1 cellular context compared by ENCODE assay signal in the genomic region with DNA sequence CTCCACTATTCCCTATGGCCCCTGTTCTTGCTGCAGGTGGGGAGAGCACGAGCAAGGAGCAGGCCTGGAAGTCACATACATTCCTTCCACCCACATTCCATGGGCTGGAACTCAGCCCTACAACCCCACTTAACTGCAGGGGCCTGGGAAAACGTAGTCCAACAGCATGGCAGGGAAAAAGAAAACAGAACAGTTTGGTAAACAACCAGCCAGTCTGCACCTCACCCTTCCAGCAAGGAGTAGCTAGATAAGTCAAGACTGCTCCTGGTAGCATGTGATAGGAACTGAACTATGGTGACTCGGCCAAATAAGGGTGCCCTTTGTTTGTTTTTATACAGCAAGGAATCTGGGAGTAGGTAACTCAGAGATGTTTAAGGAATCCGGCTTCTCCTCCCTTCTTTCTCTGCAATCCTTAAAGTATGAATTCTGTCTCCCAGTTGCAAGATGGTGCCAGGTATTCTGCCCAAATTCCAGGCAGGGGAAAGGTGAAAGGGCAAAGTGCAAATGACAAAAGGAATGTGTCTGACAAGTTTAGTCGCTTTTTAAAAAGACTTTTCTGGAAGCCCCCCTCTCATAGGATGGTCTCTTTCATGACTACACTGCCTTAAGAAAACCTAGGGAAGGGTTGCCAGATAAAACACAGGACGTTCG.
TF ChIP-seq lines count a peak whose summit lies in the region.

No MANE protein-coding gene starts in this region.

TF ChIP-seq in K562, 482 proteins besides CTCF, POLR2A, EP300 and RAD21 (continued from another document and continues in another):
- TF ChIP-seq, protein P1, sequence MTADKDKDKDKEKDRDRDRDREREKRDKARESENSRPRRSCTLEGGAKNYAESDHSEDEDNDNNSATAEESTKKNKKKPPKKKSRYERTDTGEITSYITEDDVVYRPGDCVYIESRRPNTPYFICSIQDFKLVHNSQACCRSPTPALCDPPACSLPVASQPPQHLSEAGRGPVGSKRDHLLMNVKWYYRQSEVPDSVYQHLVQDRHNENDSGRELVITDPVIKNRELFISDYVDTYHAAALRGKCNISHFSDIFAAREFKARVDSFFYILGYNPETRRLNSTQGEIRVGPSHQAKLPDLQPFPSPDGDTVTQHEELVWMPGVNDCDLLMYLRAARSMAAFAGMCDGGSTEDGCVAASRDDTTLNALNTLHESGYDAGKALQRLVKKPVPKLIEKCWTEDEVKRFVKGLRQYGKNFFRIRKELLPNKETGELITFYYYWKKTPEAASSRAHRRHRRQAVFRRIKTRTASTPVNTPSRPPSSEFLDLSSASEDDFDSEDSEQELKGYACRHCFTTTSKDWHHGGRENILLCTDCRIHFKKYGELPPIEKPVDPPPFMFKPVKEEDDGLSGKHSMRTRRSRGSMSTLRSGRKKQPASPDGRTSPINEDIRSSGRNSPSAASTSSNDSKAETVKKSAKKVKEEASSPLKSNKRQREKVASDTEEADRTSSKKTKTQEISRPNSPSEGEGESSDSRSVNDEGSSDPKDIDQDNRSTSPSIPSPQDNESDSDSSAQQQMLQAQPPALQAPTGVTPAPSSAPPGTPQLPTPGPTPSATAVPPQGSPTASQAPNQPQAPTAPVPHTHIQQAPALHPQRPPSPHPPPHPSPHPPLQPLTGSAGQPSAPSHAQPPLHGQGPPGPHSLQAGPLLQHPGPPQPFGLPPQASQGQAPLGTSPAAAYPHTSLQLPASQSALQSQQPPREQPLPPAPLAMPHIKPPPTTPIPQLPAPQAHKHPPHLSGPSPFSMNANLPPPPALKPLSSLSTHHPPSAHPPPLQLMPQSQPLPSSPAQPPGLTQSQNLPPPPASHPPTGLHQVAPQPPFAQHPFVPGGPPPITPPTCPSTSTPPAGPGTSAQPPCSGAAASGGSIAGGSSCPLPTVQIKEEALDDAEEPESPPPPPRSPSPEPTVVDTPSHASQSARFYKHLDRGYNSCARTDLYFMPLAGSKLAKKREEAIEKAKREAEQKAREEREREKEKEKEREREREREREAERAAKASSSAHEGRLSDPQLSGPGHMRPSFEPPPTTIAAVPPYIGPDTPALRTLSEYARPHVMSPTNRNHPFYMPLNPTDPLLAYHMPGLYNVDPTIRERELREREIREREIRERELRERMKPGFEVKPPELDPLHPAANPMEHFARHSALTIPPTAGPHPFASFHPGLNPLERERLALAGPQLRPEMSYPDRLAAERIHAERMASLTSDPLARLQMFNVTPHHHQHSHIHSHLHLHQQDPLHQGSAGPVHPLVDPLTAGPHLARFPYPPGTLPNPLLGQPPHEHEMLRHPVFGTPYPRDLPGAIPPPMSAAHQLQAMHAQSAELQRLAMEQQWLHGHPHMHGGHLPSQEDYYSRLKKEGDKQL (CRISPR knock-in tag; IDR thresholded peaks at IDR 0.05; ENCODE audit: borderline replicate concordance): no peak
- TF ChIP-seq ZNF778 (CRISPR knock-in tag; IDR thresholded peaks at IDR 0.05) (no peak), CHD4 (IDR thresholded peaks at IDR 0.05; ENCODE audit: insufficient read depth, insufficient replicate concordance, low read depth, low read length, poor library complexity, severe bottlenecking) (no peak), EHMT2 (IDR thresholded peaks at IDR 0.05) (peak; percentile 65; the same call in 1 of the 2 replicates), FOXP1 (CRISPR knock-in tag; IDR thresholded peaks at IDR 0.05) (0 out of 2 replicates have a peak, but pooled peaks have one; percentile 30), PHB2 (IDR thresholded peaks at IDR 0.05; ENCODE audit: low read depth) (0 out of 2 replicates have a peak, but pooled peaks have one; percentile 32), RHOXF2B (CRISPR knock-in tag; conservative IDR thresholded peaks at IDR 0.05) (no peak), POLR2AphosphoS5 (IDR thresholded peaks at IDR 0.05; ENCODE audit: control insufficient read depth, insufficient read depth, low read depth, low read length) (peak; percentile 84), MYC (IDR thresholded peaks at IDR 0.05; ENCODE audit: low read depth, low read length) (no peak; the same call in 1 of the 2 replicates), MYC (CRISPR knock-in tag; IDR thresholded peaks at IDR 0.05; ENCODE audit: borderline replicate concordance, low read depth) (no peak), ZNF589 (CRISPR knock-in tag; IDR thresholded peaks at IDR 0.05; ENCODE audit: low read depth) (peak; percentile 21; the same call in 1 of the 2 replicates), NFE2 (IDR thresholded peaks at IDR 0.05; ENCODE audit: low read depth) (peak; percentile 85), NFATC3 (IDR thresholded peaks at IDR 0.05) (no peak), YBX1 (IDR thresholded peaks at IDR 0.05) (no peak), PTTG1 (tag; IDR thresholded peaks at IDR 0.05; ENCODE audit: low read depth) (no peak), ZFX (CRISPR knock-in tag; IDR thresholded peaks at IDR 0.05) (peak; percentile 29; the same call in 1 of the 2 replicates), RBM15 (IDR thresholded peaks at IDR 0.05; ENCODE audit: insufficient read depth, low read length) (no peak), ZNF124 (CRISPR knock-in tag; IDR thresholded peaks at IDR 0.05) (no peak), ZNF232 (CRISPR knock-in tag; IDR thresholded peaks at IDR 0.05) (no peak), ESRRA (IDR thresholded peaks at IDR 0.05; ENCODE audit: borderline replicate concordance, low read depth) (no peak), TRIM24 (IDR thresholded peaks at IDR 0.05) (peak; percentile 90 to 91), ZNF830 (CRISPR knock-in tag; IDR thresholded peaks at IDR 0.05) (no peak), CC2D1A (IDR thresholded peaks at IDR 0.05) (peak; percentile 55; the same call in 1 of the 2 replicates), HLTF (IDR thresholded peaks at IDR 0.05) (no peak)
- TF ChIP-seq, protein P2, sequence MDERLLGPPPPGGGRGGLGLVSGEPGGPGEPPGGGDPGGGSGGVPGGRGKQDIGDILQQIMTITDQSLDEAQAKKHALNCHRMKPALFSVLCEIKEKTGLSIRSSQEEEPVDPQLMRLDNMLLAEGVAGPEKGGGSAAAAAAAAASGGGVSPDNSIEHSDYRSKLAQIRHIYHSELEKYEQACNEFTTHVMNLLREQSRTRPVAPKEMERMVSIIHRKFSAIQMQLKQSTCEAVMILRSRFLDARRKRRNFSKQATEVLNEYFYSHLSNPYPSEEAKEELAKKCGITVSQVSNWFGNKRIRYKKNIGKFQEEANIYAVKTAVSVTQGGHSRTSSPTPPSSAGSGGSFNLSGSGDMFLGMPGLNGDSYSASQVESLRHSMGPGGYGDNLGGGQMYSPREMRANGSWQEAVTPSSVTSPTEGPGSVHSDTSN (CRISPR knock-in tag; IDR thresholded peaks at IDR 0.05; ENCODE audit: low read depth): no peak
- TF ChIP-seq, protein P2 (tag; conservative IDR thresholded peaks at IDR 0.05; ENCODE audit: low read depth): no peak
- TF ChIP-seq, protein P3, sequence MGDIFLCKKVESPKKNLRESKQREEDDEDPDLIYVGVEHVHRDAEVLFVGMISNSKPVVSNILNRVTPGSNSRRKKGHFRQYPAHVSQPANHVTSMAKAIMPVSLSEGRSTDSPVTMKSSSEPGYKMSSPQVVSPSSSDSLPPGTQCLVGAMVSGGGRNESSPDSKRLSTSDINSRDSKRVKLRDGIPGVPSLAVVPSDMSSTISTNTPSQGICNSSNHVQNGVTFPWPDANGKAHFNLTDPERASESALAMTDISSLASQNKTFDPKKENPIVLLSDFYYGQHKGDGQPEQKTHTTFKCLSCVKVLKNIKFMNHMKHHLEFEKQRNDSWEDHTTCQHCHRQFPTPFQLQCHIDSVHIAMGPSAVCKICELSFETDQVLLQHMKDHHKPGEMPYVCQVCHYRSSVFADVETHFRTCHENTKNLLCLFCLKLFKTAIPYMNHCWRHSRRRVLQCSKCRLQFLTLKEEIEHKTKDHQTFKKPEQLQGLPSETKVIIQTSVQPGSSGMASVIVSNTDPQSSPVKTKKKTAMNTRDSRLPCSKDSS (IDR thresholded peaks at IDR 0.05; ENCODE audit: low read depth, partially characterized antibody): no peak
- TF ChIP-seq, protein P4, sequence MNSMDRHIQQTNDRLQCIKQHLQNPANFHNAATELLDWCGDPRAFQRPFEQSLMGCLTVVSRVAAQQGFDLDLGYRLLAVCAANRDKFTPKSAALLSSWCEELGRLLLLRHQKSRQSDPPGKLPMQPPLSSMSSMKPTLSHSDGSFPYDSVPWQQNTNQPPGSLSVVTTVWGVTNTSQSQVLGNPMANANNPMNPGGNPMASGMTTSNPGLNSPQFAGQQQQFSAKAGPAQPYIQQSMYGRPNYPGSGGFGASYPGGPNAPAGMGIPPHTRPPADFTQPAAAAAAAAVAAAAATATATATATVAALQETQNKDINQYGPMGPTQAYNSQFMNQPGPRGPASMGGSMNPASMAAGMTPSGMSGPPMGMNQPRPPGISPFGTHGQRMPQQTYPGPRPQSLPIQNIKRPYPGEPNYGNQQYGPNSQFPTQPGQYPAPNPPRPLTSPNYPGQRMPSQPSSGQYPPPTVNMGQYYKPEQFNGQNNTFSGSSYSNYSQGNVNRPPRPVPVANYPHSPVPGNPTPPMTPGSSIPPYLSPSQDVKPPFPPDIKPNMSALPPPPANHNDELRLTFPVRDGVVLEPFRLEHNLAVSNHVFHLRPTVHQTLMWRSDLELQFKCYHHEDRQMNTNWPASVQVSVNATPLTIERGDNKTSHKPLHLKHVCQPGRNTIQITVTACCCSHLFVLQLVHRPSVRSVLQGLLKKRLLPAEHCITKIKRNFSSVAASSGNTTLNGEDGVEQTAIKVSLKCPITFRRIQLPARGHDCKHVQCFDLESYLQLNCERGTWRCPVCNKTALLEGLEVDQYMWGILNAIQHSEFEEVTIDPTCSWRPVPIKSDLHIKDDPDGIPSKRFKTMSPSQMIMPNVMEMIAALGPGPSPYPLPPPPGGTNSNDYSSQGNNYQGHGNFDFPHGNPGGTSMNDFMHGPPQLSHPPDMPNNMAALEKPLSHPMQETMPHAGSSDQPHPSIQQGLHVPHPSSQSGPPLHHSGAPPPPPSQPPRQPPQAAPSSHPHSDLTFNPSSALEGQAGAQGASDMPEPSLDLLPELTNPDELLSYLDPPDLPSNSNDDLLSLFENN (IDR thresholded peaks at IDR 0.05; ENCODE audit: low read depth in 2 of 2, low read length in 2 of 2): peak in 1 of 2 experiments; percentile 79; a peak in 2 of 4 replicates
- TF ChIP-seq, protein P5, sequence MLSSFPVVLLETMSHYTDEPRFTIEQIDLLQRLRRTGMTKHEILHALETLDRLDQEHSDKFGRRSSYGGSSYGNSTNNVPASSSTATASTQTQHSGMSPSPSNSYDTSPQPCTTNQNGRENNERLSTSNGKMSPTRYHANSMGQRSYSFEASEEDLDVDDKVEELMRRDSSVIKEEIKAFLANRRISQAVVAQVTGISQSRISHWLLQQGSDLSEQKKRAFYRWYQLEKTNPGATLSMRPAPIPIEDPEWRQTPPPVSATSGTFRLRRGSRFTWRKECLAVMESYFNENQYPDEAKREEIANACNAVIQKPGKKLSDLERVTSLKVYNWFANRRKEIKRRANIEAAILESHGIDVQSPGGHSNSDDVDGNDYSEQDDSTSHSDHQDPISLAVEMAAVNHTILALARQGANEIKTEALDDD (IDR thresholded peaks at IDR 0.05): peak; percentile 51; the same call in 1 of the 2 replicates
- TF ChIP-seq, protein P6, sequence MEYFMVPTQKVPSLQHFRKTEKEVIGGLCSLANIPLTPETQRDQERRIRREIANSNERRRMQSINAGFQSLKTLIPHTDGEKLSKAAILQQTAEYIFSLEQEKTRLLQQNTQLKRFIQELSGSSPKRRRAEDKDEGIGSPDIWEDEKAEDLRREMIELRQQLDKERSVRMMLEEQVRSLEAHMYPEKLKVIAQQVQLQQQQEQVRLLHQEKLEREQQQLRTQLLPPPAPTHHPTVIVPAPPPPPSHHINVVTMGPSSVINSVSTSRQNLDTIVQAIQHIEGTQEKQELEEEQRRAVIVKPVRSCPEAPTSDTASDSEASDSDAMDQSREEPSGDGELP (CRISPR knock-in tag; IDR thresholded peaks at IDR 0.05; ENCODE audit: borderline replicate concordance): no peak
- TF ChIP-seq, protein P7, sequence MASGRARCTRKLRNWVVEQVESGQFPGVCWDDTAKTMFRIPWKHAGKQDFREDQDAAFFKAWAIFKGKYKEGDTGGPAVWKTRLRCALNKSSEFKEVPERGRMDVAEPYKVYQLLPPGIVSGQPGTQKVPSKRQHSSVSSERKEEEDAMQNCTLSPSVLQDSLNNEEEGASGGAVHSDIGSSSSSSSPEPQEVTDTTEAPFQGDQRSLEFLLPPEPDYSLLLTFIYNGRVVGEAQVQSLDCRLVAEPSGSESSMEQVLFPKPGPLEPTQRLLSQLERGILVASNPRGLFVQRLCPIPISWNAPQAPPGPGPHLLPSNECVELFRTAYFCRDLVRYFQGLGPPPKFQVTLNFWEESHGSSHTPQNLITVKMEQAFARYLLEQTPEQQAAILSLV (tag; IDR thresholded peaks at IDR 0.05): no peak
- TF ChIP-seq, protein P8, sequence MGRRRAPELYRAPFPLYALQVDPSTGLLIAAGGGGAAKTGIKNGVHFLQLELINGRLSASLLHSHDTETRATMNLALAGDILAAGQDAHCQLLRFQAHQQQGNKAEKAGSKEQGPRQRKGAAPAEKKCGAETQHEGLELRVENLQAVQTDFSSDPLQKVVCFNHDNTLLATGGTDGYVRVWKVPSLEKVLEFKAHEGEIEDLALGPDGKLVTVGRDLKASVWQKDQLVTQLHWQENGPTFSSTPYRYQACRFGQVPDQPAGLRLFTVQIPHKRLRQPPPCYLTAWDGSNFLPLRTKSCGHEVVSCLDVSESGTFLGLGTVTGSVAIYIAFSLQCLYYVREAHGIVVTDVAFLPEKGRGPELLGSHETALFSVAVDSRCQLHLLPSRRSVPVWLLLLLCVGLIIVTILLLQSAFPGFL (CRISPR knock-in tag; IDR thresholded peaks at IDR 0.05): no peak
- TF ChIP-seq, protein P9, sequence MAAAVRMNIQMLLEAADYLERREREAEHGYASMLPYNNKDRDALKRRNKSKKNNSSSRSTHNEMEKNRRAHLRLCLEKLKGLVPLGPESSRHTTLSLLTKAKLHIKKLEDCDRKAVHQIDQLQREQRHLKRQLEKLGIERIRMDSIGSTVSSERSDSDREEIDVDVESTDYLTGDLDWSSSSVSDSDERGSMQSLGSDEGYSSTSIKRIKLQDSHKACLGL (CRISPR knock-in tag; IDR thresholded peaks at IDR 0.05; ENCODE audit: borderline replicate concordance, poor library complexity, severe bottlenecking): no peak
- TF ChIP-seq, protein P10, sequence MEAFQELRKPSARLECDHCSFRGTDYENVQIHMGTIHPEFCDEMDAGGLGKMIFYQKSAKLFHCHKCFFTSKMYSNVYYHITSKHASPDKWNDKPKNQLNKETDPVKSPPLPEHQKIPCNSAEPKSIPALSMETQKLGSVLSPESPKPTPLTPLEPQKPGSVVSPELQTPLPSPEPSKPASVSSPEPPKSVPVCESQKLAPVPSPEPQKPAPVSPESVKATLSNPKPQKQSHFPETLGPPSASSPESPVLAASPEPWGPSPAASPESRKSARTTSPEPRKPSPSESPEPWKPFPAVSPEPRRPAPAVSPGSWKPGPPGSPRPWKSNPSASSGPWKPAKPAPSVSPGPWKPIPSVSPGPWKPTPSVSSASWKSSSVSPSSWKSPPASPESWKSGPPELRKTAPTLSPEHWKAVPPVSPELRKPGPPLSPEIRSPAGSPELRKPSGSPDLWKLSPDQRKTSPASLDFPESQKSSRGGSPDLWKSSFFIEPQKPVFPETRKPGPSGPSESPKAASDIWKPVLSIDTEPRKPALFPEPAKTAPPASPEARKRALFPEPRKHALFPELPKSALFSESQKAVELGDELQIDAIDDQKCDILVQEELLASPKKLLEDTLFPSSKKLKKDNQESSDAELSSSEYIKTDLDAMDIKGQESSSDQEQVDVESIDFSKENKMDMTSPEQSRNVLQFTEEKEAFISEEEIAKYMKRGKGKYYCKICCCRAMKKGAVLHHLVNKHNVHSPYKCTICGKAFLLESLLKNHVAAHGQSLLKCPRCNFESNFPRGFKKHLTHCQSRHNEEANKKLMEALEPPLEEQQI (IDR thresholded peaks at IDR 0.05): peak; percentile 69
